ENCODE assay signal across 15 cellular contexts in the genomic region with DNA sequence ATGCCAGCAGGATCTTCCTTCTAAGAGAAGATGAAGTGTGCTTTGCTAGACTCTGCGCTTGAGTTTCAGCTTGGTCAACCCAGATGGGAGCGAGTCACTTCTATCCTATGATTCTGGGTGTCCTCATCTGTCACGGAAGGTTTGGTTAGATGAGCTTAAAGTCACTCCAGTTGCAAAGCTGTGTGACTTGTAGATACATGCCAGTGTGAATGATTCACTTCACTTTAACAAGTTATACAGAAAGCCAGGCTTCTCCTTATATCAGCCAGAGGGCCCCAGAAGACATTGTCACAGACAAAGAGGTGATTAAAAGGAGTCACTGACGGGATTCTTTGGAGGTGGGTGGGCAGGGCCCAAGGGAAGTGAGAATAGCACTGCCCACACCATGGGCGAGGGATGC.
A peak's percentile ranks its signal among the peaks of the same experiment; 100 is the strongest.
DNase-seq lines count a peak whose midpoint lies in the region; ATAC-seq and TF ChIP-seq lines count a peak whose summit lies in the region.
"Had no signal": no experiment of that assay in that cellular context is flagged by ENCODE, and none has a peak within 500 bp of the region (broad histone marks: within the 10 kb centered on the region; RNA-seq: fewer than 3 reads in every experiment).

No MANE protein-coding gene starts in this region.

- H3K9me3 ChIP-seq in RWPE2 (ENCODE audit: severe bottlenecking) = no peaks in the 10 kb centered on the region
- H3K9me3 ChIP-seq: BE2C, Caco-2 had no signal

- no peak for TF ChIP-seq CTCF in RWPE2 (IDR thresholded peaks at IDR 0.05; ENCODE audit: poor library complexity, severe bottlenecking)

- CTCF ChIA-PET in T-cell (lab: Charles Lee) = no interaction called here

- DNase-seq in Caki2 (ENCODE audit: low read depth) (peak; percentile 67), RWPE2 (ENCODE audit: low spot score) (no peak), T-cell (no peak), amygdala (lab: John Stamatoyannopoulos, UW) (no peak)
- DNase-seq: BE2C; C1 segment of cervical spinal cord; Caco-2; CD4-positive, alpha-beta T cell; DMS153; DMS79; GF-D8; H9 had no signal

- in situ Hi-C loops in Caki2 (cut with HindIII; ENCODE audit: low pct_unique_long_range_greater_than_20kb, low sequenced_read_pairs) = no loop called here

- H3K4me3 Mint-ChIP-seq in stimulated activated memory B cell treated with anti-CD40 and anti-IgM and Interleukin-4, amounts not matched to agents 10 μg/mL and 1 μg/mL and 100 μg/mL, for 72 hours = no peak overlapping the region
- no peak overlapping the region for H3K4me3 Mint-ChIP-seq in T-cell
- H3K4me3 Mint-ChIP-seq: CD4-positive, alpha-beta T cell; H9 had no signal

- H3K4me3 ChIP-seq in RWPE2 (ENCODE audit: severe bottlenecking) = no peak overlapping the region

- peaks cover 4% of the 10 kb centered on the region for H3K4me1 ChIP-seq in RWPE2 (ENCODE audit: insufficient read depth, poor library complexity, severe bottlenecking)
- H3K4me1 ChIP-seq: BE2C, Caco-2 had no signal

- no peak overlapping the region for H3K27ac Mint-ChIP-seq in stimulated activated memory B cell treated with anti-CD40 and anti-IgM and Interleukin-4, amounts not matched to agents 10 μg/mL and 1 μg/mL and 100 μg/mL, for 72 hours
- no peak overlapping the region for H3K27ac Mint-ChIP-seq in T-cell
- H3K27ac Mint-ChIP-seq: CD4-positive, alpha-beta T cell; H9 had no signal

- H3K27me3 Mint-ChIP-seq in stimulated activated memory B cell treated with anti-CD40 and anti-IgM and Interleukin-4, amounts not matched to agents 10 μg/mL and 1 μg/mL and 100 μg/mL, for 72 hours = peaks cover 66% of the 10 kb centered on the region
- H3K27me3 Mint-ChIP-seq in T-cell = peaks cover 21 to 42% of the 10 kb centered on the region in 2 donors

- no peak overlapping the region for H3K27ac ChIP-seq in RWPE2 (ENCODE audit: poor library complexity, severe bottlenecking)

- ATAC-seq in RWPE2 (ENCODE audit: low read depth) = peak; percentile 35; the same call in 1 of the 3 replicates
- ATAC-seq in esophagus mucosa = peak; percentile 72
- ATAC-seq in stimulated activated memory B cell treated with anti-CD40 and anti-IgM and Interleukin-4, amounts not matched to agents 10 μg/mL and 1 μg/mL and 100 μg/mL, for 72 hours = peak; percentile 20
- no peak for ATAC-seq in T-cell (replicated peaks in 1 of 4)
- no peak for ATAC-seq in HG02623 (IDR thresholded peaks at IDR 0.05; ENCODE audit: unreplicated experiment)

- no peaks in the 10 kb centered on the region for H3K27me3 ChIP-seq in RWPE2 (ENCODE audit: insufficient read depth, poor library complexity, severe bottlenecking)
- H3K27me3 ChIP-seq: BE2C had no signal

- no peaks in the 10 kb centered on the region for H3K36me3 ChIP-seq in RWPE2 (ENCODE audit: low read depth)
- H3K36me3 ChIP-seq: BE2C had no signal

- peaks cover 7% of the 10 kb centered on the region for H3K9me3 Mint-ChIP-seq in stimulated activated memory B cell treated with anti-CD40 and anti-IgM and Interleukin-4, amounts not matched to agents 10 μg/mL and 1 μg/mL and 100 μg/mL, for 72 hours
- no peaks in the 10 kb centered on the region for H3K9me3 Mint-ChIP-seq in T-cell
- H3K9me3 Mint-ChIP-seq: CD4-positive, alpha-beta T cell had no signal

- H3K36me3 Mint-ChIP-seq in stimulated activated memory B cell treated with anti-CD40 and anti-IgM and Interleukin-4, amounts not matched to agents 10 μg/mL and 1 μg/mL and 100 μg/mL, for 72 hours = peaks cover 6% of the 10 kb centered on the region
- no peaks in the 10 kb centered on the region for H3K36me3 Mint-ChIP-seq in T-cell

- POLR2A ChIA-PET in T-cell (lab: Charles Lee) = no interaction called here

- peaks cover 12% of the 10 kb centered on the region for H3K4me1 Mint-ChIP-seq in stimulated activated memory B cell treated with anti-CD40 and anti-IgM and Interleukin-4, amounts not matched to agents 10 μg/mL and 1 μg/mL and 100 μg/mL, for 72 hours
- H3K4me1 Mint-ChIP-seq in T-cell = peaks cover 0 to 10% (median 4%) of the 10 kb centered on the region in 3 donors

Comparison
In these comparisons a context has a peak if more than half of its experiments do, and no peak if none do; other contexts are left out.
1. ATAC-seq: peak in RWPE2 (single experiment), esophagus mucosa (single experiment) and stimulated activated memory B cell treated with anti-CD40 and anti-IgM and Interleukin-4, amounts not matched to agents 10 μg/mL and 1 μg/mL and 100 μg/mL, for 72 hours (single experiment); none in T-cell (0 of 4) and HG02623 (single experiment).